ENCODE assay signal across 18 cellular contexts in the genomic region with DNA sequence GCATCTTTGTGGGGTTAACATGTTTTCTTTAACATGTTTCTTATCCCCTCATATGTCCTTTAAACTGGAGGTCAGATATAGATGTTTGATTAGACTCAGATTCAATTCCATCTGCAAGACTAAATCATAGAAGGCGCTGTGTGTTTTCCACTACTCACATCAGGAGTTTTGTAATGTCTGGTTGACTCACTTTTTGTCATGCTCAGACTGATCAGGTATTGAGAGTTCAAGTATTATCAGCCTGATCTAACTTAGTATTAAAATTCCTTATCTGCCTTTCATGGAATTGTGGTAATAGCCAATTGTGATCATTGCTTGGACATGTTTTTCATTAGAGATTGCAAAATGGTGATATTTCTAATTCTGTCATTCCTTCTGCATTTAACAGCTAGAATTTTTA. TPM values are rescaled to one million over a fixed set of nuclear protein-coding genes. Genes with fewer than 3 reads are reported as not detected.
DNase-seq lines count a peak whose midpoint lies in the region; ATAC-seq and TF ChIP-seq lines count a peak whose summit lies in the region.
"Had no signal": no experiment of that assay in that cellular context is flagged by ENCODE, and none has a peak within 500 bp of the region (broad histone marks: within the 10 kb centered on the region; RNA-seq: fewer than 3 reads in every experiment).

No MANE protein-coding gene starts in this region.

- H3K27me3 ChIP-seq in mammary epithelial cell (ENCODE audit: insufficient read depth, low read length) (no peaks in the 10 kb centered on the region), uterus (no peaks in the 10 kb centered on the region)
- H3K27me3 ChIP-seq: BLaER1 had no signal

- H3K4me2 ChIP-seq in mammary epithelial cell (ENCODE audit: insufficient read depth, low read depth, low read length), result peak overlapping the region; percentile 71
- H3K4me2 ChIP-seq: BLaER1 had no signal

- H3K9ac ChIP-seq in mammary epithelial cell (ENCODE audit: insufficient read depth, low read length), result no peak overlapping the region
- H3K9ac ChIP-seq: BLaER1 had no signal

- no peak overlapping the region for H3K4me3 ChIP-seq in AG10803 (ENCODE audit: low read length)
- H3K4me3 ChIP-seq in mammary epithelial cell (replicated peaks in 1 of 3; ENCODE audit: insufficient read depth in 1 of 3, low read depth in 2 of 3, low read length in 3 of 3), result no peak overlapping the region
- no peak overlapping the region for H3K4me3 ChIP-seq in uterus
- H3K4me3 ChIP-seq: BLaER1 had no signal

- H3K27ac ChIP-seq in mammary epithelial cell (ENCODE audit: insufficient read depth, low read depth, low read length) (peak overlapping the region; percentile 18), caudate nucleus (ENCODE audit: low read depth, low read length) (no peak overlapping the region), uterus (no peak overlapping the region)
- H3K27ac ChIP-seq: BLaER1 had no signal

- no peak for TF ChIP-seq POLR2A in uterus (IDR thresholded peaks at IDR 0.05)

- DNase-seq in AG10803 (ENCODE audit: low read depth), result peak; percentile 29
- DNase-seq in HCEC 1CT, result peak; percentile 17
- DNase-seq in mammary epithelial cell, result peak; percentile 88
- DNase-seq in iris pigment epithelial cell (ENCODE audit: low read depth), result peak; percentile 70
- DNase-seq in caudate nucleus (lab: John Stamatoyannopoulos, UW), result no peak
- no peak for DNase-seq in uterus
- DNase-seq in activated CD4-positive, alpha-beta T cell treated with anti-CD3 and anti-CD28 coated beads, Interleukin-2, amount 50 U/mL, for 4 hours, result no peak
- DNase-seq: CD4-positive, alpha-beta memory T cell; DMS153; H7; NCI-H1092 treated with DMSO at 0.1 percent for 48 hours; NCI-H146; NCI-H2029 treated with DMSO at 0.1 percent for 48 hours; NCI-H2171 treated with DMSO at 0.1 percent for 48 hours had no signal

- H3K4me1 ChIP-seq in mammary epithelial cell (ENCODE audit: insufficient read depth, low read length) (peaks cover 49% of the 10 kb centered on the region), uterus (no peaks in the 10 kb centered on the region)

- H3K79me2 ChIP-seq in mammary epithelial cell (ENCODE audit: insufficient read depth, low read length), result peaks cover 39% of the 10 kb centered on the region

- no peak overlapping the region for H2AFZ ChIP-seq in mammary epithelial cell (ENCODE audit: low read depth, low read length)

- BruUV-seq in mammary epithelial cell (replicated peaks; lab: Mats Ljungman, UMichigan), result no TSS peak

- in situ Hi-C loops in mammary epithelial cell (cut with MboI; ENCODE audit: low sequenced_read_pairs in 2 of 2), result no loop called here

- peaks cover 25% of the 10 kb centered on the region for H3K36me3 ChIP-seq in mammary epithelial cell (ENCODE audit: insufficient read depth, low read length)
- no peaks in the 10 kb centered on the region for H3K36me3 ChIP-seq in uterus
- H3K36me3 ChIP-seq: BLaER1 had no signal

- H4K20me1 ChIP-seq in mammary epithelial cell (ENCODE audit: insufficient read depth, low read length), result no peaks in the 10 kb centered on the region
- H4K20me1 ChIP-seq: BLaER1 had no signal

- WGBS in mammary epithelial cell (ENCODE audit: low coverage, missing lambda C conversion rate), result 0% methylated on average over 1 of the region's 1 CpG

- TF ChIP-seq CTCF in AG10803 (conservative IDR thresholded peaks at IDR 0.05; ENCODE audit: low read length) (no peak), mammary epithelial cell (conservative IDR thresholded peaks at IDR 0.05 in 1 of 2, IDR thresholded peaks at IDR 0.05 in 1 of 2; ENCODE audit: extremely low read depth in 1 of 2, insufficient read depth in 1 of 2, low read depth in 1 of 2, low read length in 2 of 2) (no peak), uterus (IDR thresholded peaks at IDR 0.05) (no peak)

- intact Hi-C loops in mammary epithelial cell (cut with micrococcal nuclease), result no loop called here
- intact Hi-C loops in uterus (cut with DNase I; ENCODE audit: low total_unique reads), result no loop called here

- CTCF ChIA-PET in mammary epithelial cell (lab: Charles Lee; ENCODE audit: low non-redundant PET), result no interaction called here

- H3K9me3 ChIP-seq in mammary epithelial cell (replicated peaks; ENCODE audit: insufficient read depth, low read length) (no peaks in the 10 kb centered on the region), uterus (no peaks in the 10 kb centered on the region)
- H3K9me3 ChIP-seq: BLaER1 had no signal

- ATAC-seq in HG02588 (IDR thresholded peaks at IDR 0.05; ENCODE audit: unreplicated experiment), result no peak
- ATAC-seq: Panc1, Right ventricle myocardium inferior had no signal

- dilution Hi-C loops in mammary epithelial cell (cut with HindIII; ENCODE audit: low sequenced_read_pairs), result no loop called here

RNA-seq across cellular contexts. Expression of gene ENTPD7, which starts 30.2 kb away (rescaled TPM):
- total RNA-seq in mammary epithelial cell (10 to 100 TPM; 23.2 to 47.2 TPM), uterus (10 to 100 TPM in 1 of 4 donors, 1 to 10 TPM in 2, under 1 TPM in 1; 0.26 to 25.2 (median 5.0) TPM)
- polyA plus RNA-seq in mammary epithelial cell, result 18.3 TPM
- 34.5 TPM for polyA minus RNA-seq in mammary epithelial cell

RNA-seq across cellular contexts. Expression of gene COX15, which starts 42.5 kb away (rescaled TPM):
- total RNA-seq in mammary epithelial cell, result 10 to 100 TPM; 26.5 to 29.5 TPM
- 19.0 TPM for polyA plus RNA-seq in mammary epithelial cell
- 24.4 TPM for polyA minus RNA-seq in mammary epithelial cell
- 10 to 100 TPM; 11.5 to 45.6 (median 30.1) TPM for total RNA-seq in uterus

RNA-seq across cellular contexts. Expression of gene CUTC, which starts 42.6 kb away (rescaled TPM):
- total RNA-seq in mammary epithelial cell (10 to 100 TPM in 1 of 2 donors, 1 to 10 TPM in 1; 8.2 to 14.7 TPM), uterus (10 to 100 TPM in 2 of 4 donors, 1 to 10 TPM in 2; 4.4 to 26.6 (median 14.4) TPM)
- polyA plus RNA-seq in mammary epithelial cell, result 16.7 TPM
- 31.8 TPM for polyA minus RNA-seq in mammary epithelial cell

Comparison
In these comparisons a context has a peak if more than half of its experiments do, and no peak if none do; other contexts are left out.
1. DNase-seq: peak in AG10803 (single experiment), HCEC 1CT (single experiment), mammary epithelial cell (single experiment) and iris pigment epithelial cell (single experiment); none in caudate nucleus (0 of 61), uterus (0 of 2) and activated CD4-positive, alpha-beta T cell treated with anti-CD3 and anti-CD28 coated beads, Interleukin-2, amount 50 U/mL, for 4 hours (0 of 2).